In the genomic region with DNA sequence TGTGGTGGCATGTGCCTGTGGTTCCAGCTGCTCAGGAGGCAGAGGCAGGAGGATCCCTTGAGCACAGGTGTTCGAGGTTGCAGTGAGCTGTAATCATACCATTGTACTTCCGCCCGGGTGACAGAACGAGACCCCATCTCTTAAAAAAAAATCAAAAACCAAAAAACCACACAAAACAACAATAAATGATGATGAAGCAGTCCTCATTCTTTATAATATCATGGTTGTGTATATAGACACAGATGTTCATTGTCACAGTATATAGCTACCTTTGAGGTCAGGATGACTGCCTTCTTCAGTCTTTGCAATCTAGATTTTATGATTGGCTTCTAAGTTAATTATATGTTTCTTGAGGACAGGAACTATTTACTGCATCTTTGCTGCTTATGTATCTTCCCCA, we compare ENCODE assay signal across 13 cellular contexts.
"Had no signal": no experiment of that assay in that cellular context is flagged by ENCODE, and none has a peak within 500 bp of the region (broad histone marks: within the 10 kb centered on the region; RNA-seq: fewer than 3 reads in every experiment).

No MANE protein-coding gene starts in this region.

- H3K9me3 ChIP-seq: mucosa of descending colon, thyroid gland, uterus had no signal

- H3K4me1 ChIP-seq: foreskin keratinocyte, uterus had no signal

- H3K27me3 ChIP-seq: foreskin keratinocyte, thyroid gland, uterus had no signal

- H3K4me3 Mint-ChIP-seq: neural crest cell had no signal

- DNase-seq: activated CD4-positive, CD25-positive, alpha-beta regulatory T cell treated with anti-CD3 and anti-CD28 coated beads, Interleukin-2, amount 50 U/mL, for 72 hours; activated effector memory CD4-positive, alpha-beta T cell treated with Interleukin-2 at 50 U/mL for 16 hours; activated T-cell treated with anti-CD3 and anti-CD28 coated beads for 4 hours; foreskin keratinocyte; head of caudate nucleus; left colon; mammary epithelial cell; mucosa of descending colon; stimulated activated CD4-positive, alpha-beta T cell treated with anti-CD3 and anti-CD28 coated beads, Interleukin-4, amount 100 ng/mL, for 24 hours; SW 1271; thyroid gland; uterus had no signal

- H3K27ac ChIP-seq: foreskin keratinocyte, thyroid gland, uterus had no signal

- ATAC-seq: foreskin keratinocyte, left colon, mucosa of descending colon had no signal

- H3K9me3 Mint-ChIP-seq: neural crest cell had no signal
